10 cellular contexts compared by ENCODE assay signal in the genomic region with DNA sequence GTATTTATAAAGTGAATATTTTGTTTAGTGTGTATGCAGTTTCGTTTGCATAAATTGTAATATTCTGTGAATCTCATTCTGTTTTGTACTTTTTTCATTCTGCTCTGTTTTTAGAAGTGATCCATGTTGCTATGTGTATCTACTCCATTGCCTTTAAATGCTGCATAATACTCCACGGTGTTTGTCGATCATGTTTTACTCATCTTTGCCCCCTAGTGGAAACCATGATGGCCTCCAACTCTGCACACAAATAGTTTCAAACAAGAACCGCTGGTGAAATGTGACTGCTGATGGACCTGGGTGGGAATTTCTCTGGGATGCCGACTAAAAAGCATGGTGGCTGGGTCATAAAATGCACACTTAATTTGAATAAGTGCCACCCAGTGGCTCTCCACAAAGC. TPM values are rescaled to one million over a fixed set of nuclear protein-coding genes. Genes with fewer than 3 reads are reported as not detected.
A peak's percentile ranks its signal among the peaks of the same experiment; 100 is the strongest.
DNase-seq lines count a peak whose midpoint lies in the region; ATAC-seq and TF ChIP-seq lines count a peak whose summit lies in the region.
"Had no signal": no experiment of that assay in that cellular context is flagged by ENCODE, and none has a peak within 500 bp of the region (broad histone marks: within the 10 kb centered on the region; RNA-seq: fewer than 3 reads in every experiment).

No MANE protein-coding gene starts in this region.

- DNase-seq in NCI-H1417 (lab: John Stamatoyannopoulos, UW) (peak; percentile 5 to 44 (median 16)), NCI-H1417 treated with DMSO at 0.1 percent for 48 hours (lab: John Stamatoyannopoulos, UW) (no peak), M059J (ENCODE audit: low read depth) (peak; percentile 38), astrocyte of the cerebellum (ENCODE audit: low read depth) (no peak), neural crest cell (ENCODE audit: low read depth, low spot score) (no peak), hypothalamus (lab: John Stamatoyannopoulos, UW) (no peak), T-helper 9 cell (no peak)
- DNase-seq: activated T-cell treated with anti-CD3 and anti-CD28 coated beads, Interleukin-2, amount 50 U/mL, for 72 hours had no signal

- TF ChIP-seq CTCF in astrocyte of the cerebellum (IDR thresholded peaks at IDR 0.05; ENCODE audit: low read depth, low read length, missing control alignments) (peak; percentile 54), neural crest cell (conservative IDR thresholded peaks at IDR 0.05) (peak; percentile 65)

- peaks cover 64% of the 10 kb centered on the region for H3K27me3 Mint-ChIP-seq in neural crest cell (ENCODE audit: low read depth)

- no peaks in the 10 kb centered on the region for H3K36me3 Mint-ChIP-seq in neural crest cell (ENCODE audit: low read depth)

- no peak overlapping the region for H3K4me3 ChIP-seq in astrocyte of the cerebellum (ENCODE audit: low read depth, low read length)
- H3K4me3 ChIP-seq: BLaER1 treated with 17β-estradiol and CSF1 and Interleukin-3, amounts not matched to agents 10 nM and 100 nM had no signal

- H3K27ac Mint-ChIP-seq in neural crest cell (ENCODE audit: unreplicated experiment): no peak overlapping the region
- H3K27ac Mint-ChIP-seq: activated T-cell treated with anti-CD3 and anti-CD28 coated beads, Interleukin-2, amount 50 U/mL, for 72 hours had no signal

- peaks cover 3% of the 10 kb centered on the region for H3K9me3 Mint-ChIP-seq in neural crest cell
- H3K9me3 Mint-ChIP-seq: activated T-cell treated with anti-CD3 and anti-CD28 coated beads, Interleukin-2, amount 50 U/mL, for 72 hours had no signal

- no peak for ATAC-seq in HG03457 (IDR thresholded peaks at IDR 0.05; ENCODE audit: unreplicated experiment)
- ATAC-seq: activated T-cell treated with anti-CD3 and anti-CD28 coated beads, Interleukin-2, amount 50 U/mL, for 72 hours had no signal

- peaks cover 5% of the 10 kb centered on the region for H3K4me1 Mint-ChIP-seq in neural crest cell

- no peak overlapping the region for H3K4me3 Mint-ChIP-seq in neural crest cell
- H3K4me3 Mint-ChIP-seq: activated T-cell treated with anti-CD3 and anti-CD28 coated beads, Interleukin-2, amount 50 U/mL, for 72 hours had no signal

- in situ Hi-C loops in astrocyte of the cerebellum (cut with HindIII; ENCODE audit: low sequenced_read_pairs): no loop called here

RNA-seq across cellular contexts. Expression of a gene that starts 32.0 kb away (rescaled TPM):
- not detected in 2 replicates for total RNA-seq in M059J (2014; rRNA removed; shearing (Covaris generic))
- 0.96 and 1.4 TPM in 2 replicates for total RNA-seq in neural crest cell

Comparison
In these comparisons a context has a peak if more than half of its experiments do, and no peak if none do; other contexts are left out.
1. DNase-seq: peak in NCI-H1417 (3 of 3) and M059J (single experiment); none in NCI-H1417 treated with DMSO at 0.1 percent for 48 hours (single experiment), astrocyte of the cerebellum (single experiment), neural crest cell (single experiment), hypothalamus (0 of 51) and T-helper 9 cell (single experiment).